Comparison of ENCODE assay signal across 8 cellular contexts in genomic region chr20:64069614-64070243, GRCh38. TPM values are rescaled to one million over a fixed set of nuclear protein-coding genes. Genes with fewer than 3 reads are reported as not detected.
DNase-seq lines count a peak whose midpoint lies in the region; ATAC-seq and TF ChIP-seq lines count a peak whose summit lies in the region.

No MANE protein-coding gene starts in this region.

- DNase-seq in CD4-positive, alpha-beta T cell, result no peak
- DNase-seq in HEK293T (ENCODE audit: extremely low spot score) (peak; percentile 66), body of pancreas (peak in 2 of 4 donors; percentile 38 to 58), lower lobe of right lung (peak; percentile 63), cerebellar nuclear complex (lab: John Stamatoyannopoulos, UW) (no peak), NCI-H1092 treated with DMSO at 0.1 percent for 48 hours (lab: John Stamatoyannopoulos, UW) (no peak)
- no peak for DNase-seq in activated effector memory CD4-positive, alpha-beta T cell treated with anti-CD3 and anti-CD28 coated beads, Interleukin-2, amount 50 U/mL, for 16 hours

- intact Hi-C loops in CD4-positive, alpha-beta T cell (cut with DNase I, micrococcal nuclease), result loop anchor here in 1 of 2 experiments (10.0 kb wide), 1 partner anchor 415 kb away; the partner anchor contains the start of genes RTEL1 and STMN3
- intact Hi-C loops in body of pancreas (cut with DNase I) (no loop called here), lower lobe of right lung (cut with DNase I) (no loop called here)

- H3K27me3 ChIP-seq in CD4-positive, alpha-beta T cell (ENCODE audit: control insufficient read depth, insufficient read depth, low read length), result no peaks in the 10 kb centered on the region
- H3K27me3 ChIP-seq in body of pancreas, result no peaks in the 10 kb centered on the region
- no peaks in the 10 kb centered on the region for H3K27me3 ChIP-seq in lower lobe of right lung (ENCODE audit: low read depth)

- H3K4me3 ChIP-seq in body of pancreas (no peak overlapping the region), lower lobe of right lung (no peak overlapping the region)

- TF ChIP-seq CTCF in CD4-positive, alpha-beta T cell (IDR thresholded peaks at IDR 0.05), result peak; percentile 76
- TF ChIP-seq CTCF in body of pancreas (IDR thresholded peaks at IDR 0.05), result peak; percentile 40 to 59 (median 48)
- peak; percentile 74 for TF ChIP-seq CTCF in lower lobe of right lung (IDR thresholded peaks at IDR 0.05)

- H3K27me3 Mint-ChIP-seq in CD4-positive, alpha-beta T cell, result no peaks in the 10 kb centered on the region

- H3K9me3 ChIP-seq in CD4-positive, alpha-beta T cell (ENCODE audit: control insufficient read depth, low read length), result no peaks in the 10 kb centered on the region
- H3K9me3 ChIP-seq in body of pancreas (no peaks in the 10 kb centered on the region), lower lobe of right lung (no peaks in the 10 kb centered on the region)

- no peaks in the 10 kb centered on the region for H3K9me3 Mint-ChIP-seq in CD4-positive, alpha-beta T cell

- H3K36me3 ChIP-seq in body of pancreas (replicated peaks in 1 of 2; ENCODE audit: insufficient read depth in 1 of 2, low read depth in 2 of 2), result no peaks in the 10 kb centered on the region
- peaks cover 30% of the 10 kb centered on the region for H3K36me3 ChIP-seq in lower lobe of right lung

- TF ChIP-seq POLR2A in body of pancreas (IDR thresholded peaks at IDR 0.05), result no peak

- H3K4me1 ChIP-seq in body of pancreas, result peaks cover 5% of the 10 kb centered on the region
- H3K4me1 ChIP-seq in lower lobe of right lung, result peaks cover 12% of the 10 kb centered on the region

- no peak overlapping the region for H3K27ac Mint-ChIP-seq in CD4-positive, alpha-beta T cell

- ATAC-seq in CD4-positive, alpha-beta T cell (ENCODE audit: poor library complexity), result no peak
- ATAC-seq in body of pancreas (no peak), lower lobe of right lung (peak in 1 of 2 donors; percentile 4), HG03520 (IDR thresholded peaks at IDR 0.05; ENCODE audit: unreplicated experiment) (no peak)

- H3K4me1 Mint-ChIP-seq in CD4-positive, alpha-beta T cell (ENCODE audit: low read depth), result peaks cover 28% of the 10 kb centered on the region

- CTCF ChIA-PET in CD4-positive, alpha-beta T cell (lab: Charles Lee), result interaction anchor here (0.8 to 1.7 kb wide), 3 partner anchors 8 to 31 kb away, joined by 4 to 10 read pairs (median 5); no protein-coding TSS in a partner anchor
- CTCF ChIA-PET in HEK293T (lab: Yijun Ruan, JAX), result interaction anchor here (1.6 to 1.8 kb wide), 2 partner anchors 10 to 15 kb away, joined by 3 to 5 read pairs; partner anchors contain the start of genes LKAAEAR1, OPRL1 and RGS19

- peaks cover 18% of the 10 kb centered on the region for H3K36me3 Mint-ChIP-seq in CD4-positive, alpha-beta T cell (ENCODE audit: low read depth)

- no peak overlapping the region for H3K27ac ChIP-seq in CD4-positive, alpha-beta T cell (ENCODE audit: low read depth, low read length)
- no peak overlapping the region for H3K27ac ChIP-seq in body of pancreas
- H3K27ac ChIP-seq in lower lobe of right lung, result no peak overlapping the region

- POLR2A ChIA-PET in CD4-positive, alpha-beta T cell (lab: Charles Lee), result interaction anchor here (1.0 to 1.8 kb wide), 5 partner anchors 8 to 30 kb away, joined by 3 to 7 read pairs (median 5); partner anchors contain the start of genes LKAAEAR1, OPRL1 and RGS19
- POLR2A ChIA-PET in HEK293T (lab: Yijun Ruan, JAX), result no interaction called here

- 61% methylated on average over 14 of the region's 14 CpGs; no CpG with 5 or more reads in 1 of the 2 donors for WGBS in body of pancreas, 2 donors

- no peak overlapping the region for H3K4me3 Mint-ChIP-seq in CD4-positive, alpha-beta T cell

TF ChIP-seq in HEK293T, 16 proteins besides CTCF, POLR2A, EP300 and RAD21:
- TF ChIP-seq SP1 (IDR thresholded peaks at IDR 0.05) (no peak), FOXA1 (IDR thresholded peaks at IDR 0.05) (no peak), BHLHE40 (IDR thresholded peaks at IDR 0.05; ENCODE audit: borderline replicate concordance) (no peak), ARNT (IDR thresholded peaks at IDR 0.05) (no peak), HDGF (IDR thresholded peaks at IDR 0.05; ENCODE audit: borderline replicate concordance) (no peak)

RNA-seq across cellular contexts. Expression of gene TCEA2, which starts 6.7 kb away (rescaled TPM):
- 10 to 100 TPM; 28.4 to 29.9 TPM for total RNA-seq in CD4-positive, alpha-beta T cell
- 10 to 100 TPM; 16.6 to 17.5 TPM for total RNA-seq in body of pancreas
- total RNA-seq in lower lobe of right lung, result 38.8 TPM

RNA-seq across cellular contexts. Expression of gene RGS19, which starts 9.6 kb away (rescaled TPM):
- total RNA-seq in CD4-positive, alpha-beta T cell, result 10 to 100 TPM in 1 of 2 experiments, 1 to 10 TPM in 1; 9.7 to 14.8 TPM
- total RNA-seq in body of pancreas (10 to 100 TPM in 1 of 2 donors, 1 to 10 TPM in 1; 9.1 to 14.5 TPM), lower lobe of right lung (57.5 TPM)

RNA-seq across cellular contexts. Expression of gene OPRL1, which starts 10.2 kb away (rescaled TPM):
- 1 to 10 TPM; 1.0 to 1.2 TPM for total RNA-seq in CD4-positive, alpha-beta T cell
- total RNA-seq in body of pancreas, result 1 to 10 TPM; 1.0 to 2.6 TPM
- 2.6 TPM for total RNA-seq in lower lobe of right lung

RNA-seq across cellular contexts. Expression of gene LKAAEAR1, which starts 14.5 kb away (rescaled TPM):
- under 1 TPM; 0.30 to 0.39 TPM for total RNA-seq in CD4-positive, alpha-beta T cell
- 1 to 10 TPM in 1 of 2 donors, not detected in 1; 3.9 TPM for total RNA-seq in body of pancreas
- total RNA-seq in lower lobe of right lung, result 0.97 TPM

RNA-seq across cellular contexts. Expression of gene SOX18, which starts 20.3 kb away (rescaled TPM):
- total RNA-seq in CD4-positive, alpha-beta T cell, result not detected
- total RNA-seq in body of pancreas (10 to 100 TPM in 1 of 2 donors, 1 to 10 TPM in 1; 6.5 to 17.1 TPM), lower lobe of right lung (48.3 TPM)

Comparison
In these comparisons a context has a peak if more than half of its experiments do, and no peak if none do; other contexts are left out.
1. DNase-seq: peak in HEK293T (single experiment) and lower lobe of right lung (single experiment); none in CD4-positive, alpha-beta T cell (0 of 10), cerebellar nuclear complex (0 of 2), NCI-H1092 treated with DMSO at 0.1 percent for 48 hours (single experiment) and activated effector memory CD4-positive, alpha-beta T cell treated with anti-CD3 and anti-CD28 coated beads, Interleukin-2, amount 50 U/mL, for 16 hours (single experiment).
2. Peak in every context shown above with its lines, with median percentiles within 50 percentile points of each other: CTCF ChIP-seq.